ENCODE assay signal across 8 cellular contexts in the genomic region with DNA sequence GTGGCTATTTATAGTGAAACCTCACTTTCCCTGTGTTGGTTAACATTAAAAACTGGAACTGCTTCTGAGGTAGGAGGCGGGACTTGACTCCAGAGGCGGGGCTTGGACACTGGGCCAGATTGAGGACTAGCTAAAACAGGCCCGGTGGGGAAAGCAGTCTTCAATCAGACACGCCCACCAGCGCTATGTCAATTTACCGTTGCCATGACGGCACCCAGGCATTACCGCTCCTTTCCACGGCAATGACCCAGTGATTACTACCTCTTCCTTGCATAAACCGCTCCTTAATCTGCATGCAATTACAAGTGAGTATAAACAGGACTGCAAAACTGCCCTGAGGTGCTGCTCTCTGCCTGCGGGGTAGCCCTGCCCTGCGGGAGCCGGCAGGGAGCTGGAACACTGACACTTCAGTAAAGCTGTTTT. TPM values are rescaled to one million over a fixed set of nuclear protein-coding genes. Genes with fewer than 3 reads are reported as not detected.
DNase-seq lines count a peak whose midpoint lies in the region; ATAC-seq and TF ChIP-seq lines count a peak whose summit lies in the region.

No MANE protein-coding gene starts in this region.

- peaks cover 17 to 36% (median 26%) of the 10 kb centered on the region in 4 donors for H3K4me1 ChIP-seq in transverse colon

- intact Hi-C loops in transverse colon (cut with DNase I; ENCODE audit: low total_unique reads): loop anchor here (5.0 kb wide), 1 partner anchor 35 kb away; a partner anchor contains a TSS

- no peaks in the 10 kb centered on the region for H3K27me3 Mint-ChIP-seq in neural crest cell (ENCODE audit: low read depth)

- H3K4me3 ChIP-seq in AG09309 (ENCODE audit: control insufficient read depth, low read depth, low read length) (no peak overlapping the region), fibroblast of the aortic adventitia (ENCODE audit: low read depth, low read length) (no peak overlapping the region), transverse colon (no peak overlapping the region)

- ATAC-seq in HG03159 (IDR thresholded peaks at IDR 0.05; ENCODE audit: unreplicated experiment) (peak; percentile 50), GM21528 (IDR thresholded peaks at IDR 0.05; ENCODE audit: low FRiP score, unreplicated experiment) (no peak)

- no peaks in the 10 kb centered on the region for H3K36me3 ChIP-seq in transverse colon

- H3K4me3 Mint-ChIP-seq in neural crest cell: peak overlapping the region; percentile 28

- TF ChIP-seq CTCF in AG09309 (IDR thresholded peaks at IDR 0.05; ENCODE audit: control insufficient read depth, insufficient read depth, low read depth, low read length, missing control alignments) (no peak), fibroblast of the aortic adventitia (IDR thresholded peaks at IDR 0.05; ENCODE audit: insufficient read depth, low read length) (no peak), neural crest cell (conservative IDR thresholded peaks at IDR 0.05) (no peak), transverse colon (IDR thresholded peaks at IDR 0.05) (peak in 1 of 5 experiments; percentile 14)

- H3K36me3 Mint-ChIP-seq in neural crest cell (ENCODE audit: low read depth): peaks cover 3% of the 10 kb centered on the region

- peak; percentile 43 for TF ChIP-seq EP300 in transverse colon (IDR thresholded peaks at IDR 0.05; ENCODE audit: low read depth)

- H3K27ac Mint-ChIP-seq in neural crest cell (ENCODE audit: unreplicated experiment): peak overlapping the region; percentile 63

- H3K9me3 Mint-ChIP-seq in neural crest cell: no peaks in the 10 kb centered on the region

- in situ Hi-C loops in transverse colon (cut with MboI; ENCODE audit: low pct_ligation_motif_present in 1 of 4, low pct_unique_long_range_greater_than_20kb in 1 of 4, low sequenced_read_pairs in 3 of 4): no loop called here

- DNase-seq in AG09309 (ENCODE audit: low read depth) (peak; percentile 90), NCI-H774 (lab: John Stamatoyannopoulos, UW) (peak; percentile 90), fibroblast of the aortic adventitia (ENCODE audit: low read depth) (peak; percentile 70), neural crest cell (ENCODE audit: low read depth, low spot score) (peak; percentile 55), transverse colon (peak; percentile 94)
- DNase-seq in activated CD8-positive, alpha-beta memory T cell treated with anti-CD3 and anti-CD28 coated beads, Interleukin-2, amount 50 U/mL, for 48 hours: peak; percentile 62

- peak overlapping the region; percentile 70 to 79 (median 78) for H3K27ac ChIP-seq in transverse colon

- H3K9me3 ChIP-seq in transverse colon: no peaks in the 10 kb centered on the region

- no peaks in the 10 kb centered on the region for H3K27me3 ChIP-seq in transverse colon

- no peak for TF ChIP-seq POLR2A in transverse colon (IDR thresholded peaks at IDR 0.05)

- peaks cover 59% of the 10 kb centered on the region for H3K4me1 Mint-ChIP-seq in neural crest cell

- 11% methylated on average over 13 of the region's 13 CpGs; no CpG with 5 or more reads in 1 of the 2 donors for WGBS in transverse colon (ENCODE audit: low coverage in 1 of 2), 2 donors

RNA-seq across cellular contexts. Expression of a gene that starts 35.3 kb away (rescaled TPM):
- total RNA-seq in fibroblast of the aortic adventitia (ENCODE audit: low replicate concordance) (29.2 and 49.0 TPM in 2 replicates), neural crest cell (37.1 and 38.5 TPM in 2 replicates), transverse colon (100 to 1,000 TPM in 3 of 4 donors, 10 to 100 TPM in 1; 98.5 to 147 (median 122) TPM)
